ENCODE assay signal across 28 cellular contexts in genomic region chr1:212224102-212224501, GRCh38.
DNase-seq lines count a peak whose midpoint lies in the region; ATAC-seq and TF ChIP-seq lines count a peak whose summit lies in the region.
"Had no signal": no experiment of that assay in that cellular context is flagged by ENCODE, and none has a peak within 500 bp of the region (broad histone marks: within the 10 kb centered on the region; RNA-seq: fewer than 3 reads in every experiment).

No MANE protein-coding gene starts in this region.

- no peak overlapping the region for H3K27ac ChIP-seq in BLaER1
- H3K27ac ChIP-seq: adrenal gland, esophagus muscularis mucosa, Peyer's patch, prostate gland had no signal

- H3K36me3 ChIP-seq in BLaER1: no peaks in the 10 kb centered on the region
- H3K36me3 ChIP-seq: adrenal gland, esophagus muscularis mucosa, Peyer's patch, prostate gland had no signal

- H3K27me3 ChIP-seq in BLaER1: no peaks in the 10 kb centered on the region
- H3K27me3 ChIP-seq: adrenal gland, esophagus muscularis mucosa, Peyer's patch had no signal

- H3K4me3 ChIP-seq in BLaER1: no peak overlapping the region
- H3K4me3 ChIP-seq: adrenal gland, esophagus muscularis mucosa, Peyer's patch, prostate gland had no signal

- peak overlapping the region; percentile 22; the same call in 1 of the 2 replicates for H3K4me2 ChIP-seq in BLaER1

- no peaks in the 10 kb centered on the region for H3K9me3 ChIP-seq in BLaER1
- H3K9me3 ChIP-seq: adrenal gland, esophagus muscularis mucosa, Peyer's patch, prostate gland had no signal

- CTCF ChIA-PET in activated CD8-positive, alpha-beta T cell treated with anti-CD3 and anti-CD28 coated beads for 36 hours (lab: Charles Lee): no interaction called here

- H3K4me1 Mint-ChIP-seq in T-helper 2 cell treated with Interferon-gamma antibody and Interleukin-4, amounts not matched to agents 5 μg/mL and 100 μg/mL, for 36 hours (ENCODE audit: low read depth): peaks cover 23% of the 10 kb centered on the region
- peaks cover 36% of the 10 kb centered on the region for H3K4me1 Mint-ChIP-seq in activated CD8-positive, alpha-beta T cell treated with anti-CD3 and anti-CD28 coated beads for 36 hours (ENCODE audit: low read depth)
- peaks cover 44 to 47% of the 10 kb centered on the region in 2 donors for H3K4me1 Mint-ChIP-seq in immature natural killer cell

- DNase-seq in T-helper 2 cell treated with Interferon-gamma antibody and Interleukin-4, amounts not matched to agents 5 μg/mL and 100 μg/mL, for 36 hours (ENCODE audit: low spot score): no peak
- DNase-seq in T-helper 2 cell (no peak), immature natural killer cell (no peak), DMS 273 treated with DMSO at 0.1 percent for 48 hours (lab: John Stamatoyannopoulos, UW) (no peak), germinal center (ENCODE audit: low spot score) (no peak)
- no peak for DNase-seq in activated CD8-positive, alpha-beta T cell treated with anti-CD3 and anti-CD28 coated beads for 36 hours
- DNase-seq in effector CD8-positive, alpha-beta T cell (lab: John Stamatoyannopoulos, UW): no peak
- DNase-seq: 8988T; activated CD4-positive, alpha-beta T cell treated with anti-CD3 and anti-CD28 coated beads, Interleukin-2, amount 50 U/mL, for 4 hours; activated effector memory CD4-positive, alpha-beta T cell treated with anti-CD3 and anti-CD28 coated beads, Interleukin-2, amount 50 U/mL, for 16 hours; adrenal gland; dermis blood vessel endothelial cell; EL; foreskin fibroblast; GOT3; midbrain; naive B cell; occipital lobe; Peyer's patch; SHP77 treated with DMSO at 0.1 percent for 48 hours; stimulated activated CD4-positive, alpha-beta T cell treated with anti-CD3 and anti-CD28 coated beads, Interleukin-4, amount 100 ng/mL, for 1 hour; substantia nigra; trophoblast cell had no signal

- ATAC-seq in activated CD8-positive, alpha-beta T cell treated with anti-CD3 and anti-CD28 coated beads for 36 hours: no peak
- ATAC-seq: sciatic nerve had no signal

- POLR2A ChIA-PET in activated CD8-positive, alpha-beta T cell treated with anti-CD3 and anti-CD28 coated beads for 36 hours (lab: Charles Lee): no interaction called here

- no peaks in the 10 kb centered on the region for H4K20me1 ChIP-seq in BLaER1

- no peak for TF ChIP-seq CTCF in activated CD8-positive, alpha-beta T cell treated with anti-CD3 and anti-CD28 coated beads for 36 hours (IDR thresholded peaks at IDR 0.05)

- intact Hi-C loops in activated CD8-positive, alpha-beta T cell treated with anti-CD3 and anti-CD28 coated beads for 36 hours (cut with micrococcal nuclease): no loop called here

- no peaks in the 10 kb centered on the region for H3K36me3 Mint-ChIP-seq in T-helper 2 cell treated with Interferon-gamma antibody and Interleukin-4, amounts not matched to agents 5 μg/mL and 100 μg/mL, for 36 hours (ENCODE audit: low read depth)
- H3K36me3 Mint-ChIP-seq in activated CD8-positive, alpha-beta T cell treated with anti-CD3 and anti-CD28 coated beads for 36 hours (ENCODE audit: low read depth): no peaks in the 10 kb centered on the region
- H3K36me3 Mint-ChIP-seq in immature natural killer cell: no peaks in the 10 kb centered on the region
- H3K36me3 Mint-ChIP-seq: IgD-negative memory B cell, naive B cell had no signal

- H3K4me1 ChIP-seq in BLaER1: peaks cover 58% of the 10 kb centered on the region
- H3K4me1 ChIP-seq: adrenal gland, Peyer's patch, prostate gland had no signal

- H3K27me3 Mint-ChIP-seq in T-helper 2 cell treated with Interferon-gamma antibody and Interleukin-4, amounts not matched to agents 5 μg/mL and 100 μg/mL, for 36 hours (ENCODE audit: low read depth): no peaks in the 10 kb centered on the region
- no peaks in the 10 kb centered on the region for H3K27me3 Mint-ChIP-seq in activated CD8-positive, alpha-beta T cell treated with anti-CD3 and anti-CD28 coated beads for 36 hours
- H3K27me3 Mint-ChIP-seq in immature natural killer cell (ENCODE audit: low read depth in 3 of 3): peaks cover 2 to 5% (median 2%) of the 10 kb centered on the region in 3 donors

- no peak overlapping the region for H3K9ac ChIP-seq in BLaER1

- peak overlapping the region; percentile 1 for H3K4me3 Mint-ChIP-seq in T-helper 2 cell treated with Interferon-gamma antibody and Interleukin-4, amounts not matched to agents 5 μg/mL and 100 μg/mL, for 36 hours
- no peak overlapping the region for H3K4me3 Mint-ChIP-seq in activated CD8-positive, alpha-beta T cell treated with anti-CD3 and anti-CD28 coated beads for 36 hours
- H3K4me3 Mint-ChIP-seq in immature natural killer cell: peak overlapping the region; percentile 36 to 61 (median 43)
- H3K4me3 Mint-ChIP-seq: naive B cell had no signal

- no peaks in the 10 kb centered on the region for H3K9me3 Mint-ChIP-seq in T-helper 2 cell treated with Interferon-gamma antibody and Interleukin-4, amounts not matched to agents 5 μg/mL and 100 μg/mL, for 36 hours
- H3K9me3 Mint-ChIP-seq in activated CD8-positive, alpha-beta T cell treated with anti-CD3 and anti-CD28 coated beads for 36 hours: no peaks in the 10 kb centered on the region
- no peaks in the 10 kb centered on the region for H3K9me3 Mint-ChIP-seq in immature natural killer cell
- H3K9me3 Mint-ChIP-seq: IgD-negative memory B cell, naive B cell had no signal

- H3K27ac Mint-ChIP-seq in T-helper 2 cell treated with Interferon-gamma antibody and Interleukin-4, amounts not matched to agents 5 μg/mL and 100 μg/mL, for 36 hours: peak overlapping the region; percentile 17
- H3K27ac Mint-ChIP-seq in activated CD8-positive, alpha-beta T cell treated with anti-CD3 and anti-CD28 coated beads for 36 hours: peak overlapping the region; percentile 11
- H3K27ac Mint-ChIP-seq in immature natural killer cell: peak overlapping the region; percentile 85 to 97 (median 89)
- H3K27ac Mint-ChIP-seq: IgD-negative memory B cell had no signal

Comparison
In these comparisons a context has a peak if more than half of its experiments do, and no peak if none do; other contexts are left out.
1. H3K27ac Mint-ChIP-seq: peak in every context shown above with its lines; median percentile 89 in immature natural killer cell; 17 in T-helper 2 cell treated with Interferon-gamma antibody and Interleukin-4, amounts not matched to agents 5 μg/mL and 100 μg/mL, for 36 hours; 11 in activated CD8-positive, alpha-beta T cell treated with anti-CD3 and anti-CD28 coated beads for 36 hours.